In the genomic region with DNA sequence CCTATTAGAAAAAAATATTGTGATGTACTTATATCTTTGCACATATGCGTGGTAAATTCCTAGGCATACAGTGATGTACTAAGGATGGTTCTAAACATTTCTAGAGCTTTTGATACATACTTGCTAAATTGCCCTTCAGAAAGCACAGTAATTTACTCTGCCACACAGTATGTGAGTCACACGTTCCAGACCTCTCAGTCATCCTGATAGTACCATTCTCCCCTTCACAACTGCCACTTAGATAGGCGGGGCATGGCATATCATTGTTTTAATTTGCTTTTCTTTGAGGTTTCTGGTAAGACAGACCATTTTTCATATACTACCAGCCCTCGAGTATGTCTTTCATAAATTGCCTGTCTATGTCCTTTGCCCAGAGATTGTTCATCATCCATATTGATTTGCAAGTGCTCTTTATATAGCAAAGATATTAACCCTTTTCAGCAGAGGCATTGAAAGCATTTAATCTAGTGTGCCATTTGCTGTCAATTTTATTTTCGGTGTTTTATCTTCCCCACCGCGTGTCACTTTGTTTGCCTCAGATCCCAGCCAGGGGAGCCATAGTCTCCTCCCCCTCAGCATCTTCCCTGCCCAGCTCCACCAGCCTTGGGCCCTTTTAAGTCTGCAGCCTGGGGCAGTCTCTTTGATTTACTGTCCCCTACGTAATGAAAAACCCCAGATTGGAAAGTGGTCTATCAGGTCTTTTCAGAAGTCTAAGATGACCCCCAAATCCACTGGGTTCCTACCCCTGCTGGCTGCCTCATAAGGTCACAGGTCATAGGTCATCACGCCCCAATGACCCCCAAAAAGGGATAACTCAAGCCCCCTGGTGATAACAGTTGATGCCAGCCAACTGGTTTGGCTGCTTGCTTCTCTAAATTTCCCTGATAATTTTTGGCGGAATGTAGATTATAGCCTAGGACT, we compare ENCODE assay signal across 18 cellular contexts. TPM values are rescaled to one million over a fixed set of nuclear protein-coding genes. Genes with fewer than 3 reads are reported as not detected.
DNase-seq lines count a peak whose midpoint lies in the region; ATAC-seq and TF ChIP-seq lines count a peak whose summit lies in the region.
"Had no signal": no experiment of that assay in that cellular context is flagged by ENCODE, and none has a peak within 500 bp of the region (broad histone marks: within the 10 kb centered on the region; RNA-seq: fewer than 3 reads in every experiment).

No MANE protein-coding gene starts in this region.

- no peak for ATAC-seq in left lobe of liver
- ATAC-seq: Right ventricle myocardium inferior had no signal

- H3K4me3 ChIP-seq in fibroblast of pulmonary artery (replicated peaks; ENCODE audit: low read depth, low read length): no peak overlapping the region
- H3K4me3 ChIP-seq: cardiac muscle cell, thoracic aorta had no signal

- intact Hi-C loops in head of caudate nucleus (cut with DNase I): no loop called here

- TF ChIP-seq CTCF in fibroblast of pulmonary artery (IDR thresholded peaks at IDR 0.05; ENCODE audit: low read length, missing control alignments): no peak

- DNase-seq in A172 (ENCODE audit: low spot score) (peak; percentile 88), H4 (ENCODE audit: low spot score) (peak; percentile 65), RPMI7951 (ENCODE audit: low read depth) (peak; percentile 82), fibroblast of pulmonary artery (ENCODE audit: low read depth) (peak; percentile 7), amniotic stem cell (lab: John Stamatoyannopoulos, UW) (no peak), SHP77 treated with DMSO at 0.1 percent for 48 hours (lab: John Stamatoyannopoulos, UW) (no peak), head of caudate nucleus (no peak), left lobe of liver (ENCODE audit: low spot score) (no peak)
- DNase-seq: activated CD4-positive, alpha-beta T cell treated with anti-CD3 and anti-CD28 coated beads, Interleukin-2, amount 50 U/mL, for 48 hours; activated gamma-delta T cell; DMS153; islet precursor cell; NCI-H526 treated with DMSO at 0.1 percent for 48 hours; stimulated activated CD4-positive, alpha-beta T cell treated with anti-CD3 and anti-CD28 coated beads, Interleukin-15, amount 100 ng/mL, for 24 hours; T1000 had no signal

RNA-seq across cellular contexts. Expression of gene PAX7, which starts 11.8 kb away (rescaled TPM):
- not detected in 2 replicates for total RNA-seq in A172 (2014; rRNA removed; shearing (Covaris generic))
- total RNA-seq in H4 (2014; rRNA removed; shearing (Covaris generic)): 2.1 and 2.3 TPM in 2 replicates
- total RNA-seq in RPMI7951 (2014; rRNA removed; shearing (Covaris generic)): not detected in 2 replicates
- not detected for total RNA-seq in left lobe of liver
- total RNA-seq: cardiac muscle cell, Right ventricle myocardium inferior, thoracic aorta had no signal

Comparison
In these comparisons a context has a peak if more than half of its experiments do, and no peak if none do; other contexts are left out.
1. DNase-seq: peak in A172 (single experiment), H4 (single experiment), RPMI7951 (single experiment) and fibroblast of pulmonary artery (single experiment); none in amniotic stem cell (single experiment), SHP77 treated with DMSO at 0.1 percent for 48 hours (single experiment), head of caudate nucleus (0 of 42) and left lobe of liver (single experiment).